In genomic region chr10:50622497-50623298, GRCh38 we compare ENCODE assay signal across 8 cellular contexts. TPM values are rescaled to one million over a fixed set of nuclear protein-coding genes. Genes with fewer than 3 reads are reported as not detected.
DNase-seq lines count a peak whose midpoint lies in the region; ATAC-seq lines count a peak whose summit lies in the region.

No MANE protein-coding gene starts in this region.

- no peak for ATAC-seq in activated naive CD8-positive, alpha-beta T cell treated with anti-CD3 and anti-CD28 coated beads, Interleukin-2, amount 50 U/mL, for 24 hours
- ATAC-seq in Right ventricle myocardium inferior, result no peak
- ATAC-seq in HG03025 (IDR thresholded peaks at IDR 0.05; ENCODE audit: low FRiP score, unreplicated experiment), result no peak

- H3K27ac Mint-ChIP-seq in activated naive CD8-positive, alpha-beta T cell treated with anti-CD3 and anti-CD28 coated beads, Interleukin-2, amount 50 U/mL, for 24 hours, result peak overlapping the region; percentile 90

- DNase-seq in NCI-H345 (lab: John Stamatoyannopoulos, UW), result peak; percentile 15
- no peak for DNase-seq in NCI-H345 treated with DMSO at 0.1 percent for 48 hours (lab: John Stamatoyannopoulos, UW; ENCODE audit: unreplicated experiment)
- DNase-seq in RKO (ENCODE audit: low spot score), result peak; percentile 47
- DNase-seq in activated naive CD8-positive, alpha-beta T cell treated with anti-CD3 and anti-CD28 coated beads, Interleukin-2, amount 50 U/mL, for 24 hours, result peak; percentile 38
- peak; percentile 80 for DNase-seq in Right ventricle myocardium inferior (ENCODE audit: missing footprints)
- DNase-seq in nucleus accumbens (lab: John Stamatoyannopoulos, UW), result peak in 33 of 56 donors; percentile 10 to 77 (median 51)
- DNase-seq in NCI-H1048 (lab: John Stamatoyannopoulos, UW), result no peak

- H3K4me1 Mint-ChIP-seq in activated naive CD8-positive, alpha-beta T cell treated with anti-CD3 and anti-CD28 coated beads, Interleukin-2, amount 50 U/mL, for 24 hours, result peaks cover 58% of the 10 kb centered on the region

- H3K36me3 Mint-ChIP-seq in activated naive CD8-positive, alpha-beta T cell treated with anti-CD3 and anti-CD28 coated beads, Interleukin-2, amount 50 U/mL, for 24 hours (ENCODE audit: low read depth), result no peaks in the 10 kb centered on the region

- no peaks in the 10 kb centered on the region for H3K27me3 Mint-ChIP-seq in activated naive CD8-positive, alpha-beta T cell treated with anti-CD3 and anti-CD28 coated beads, Interleukin-2, amount 50 U/mL, for 24 hours

- intact Hi-C loops in Right ventricle myocardium inferior (cut with DNase I), result loop anchor here (2.0 kb wide), 2 partner anchors 18 to 68 kb away; no protein-coding TSS in a partner anchor

- no peaks in the 10 kb centered on the region for H3K9me3 Mint-ChIP-seq in activated naive CD8-positive, alpha-beta T cell treated with anti-CD3 and anti-CD28 coated beads, Interleukin-2, amount 50 U/mL, for 24 hours

- H3K4me3 Mint-ChIP-seq in activated naive CD8-positive, alpha-beta T cell treated with anti-CD3 and anti-CD28 coated beads, Interleukin-2, amount 50 U/mL, for 24 hours, result peak overlapping the region; percentile 89

RNA-seq across cellular contexts. Expression of gene SGMS1, which starts 1.1 kb away (rescaled TPM):
- total RNA-seq in Right ventricle myocardium inferior, result 23.1 TPM

Comparison
In these comparisons a context has a peak if more than half of its experiments do, and no peak if none do; other contexts are left out.
1. DNase-seq: peak in NCI-H345 (single experiment), RKO (single experiment), activated naive CD8-positive, alpha-beta T cell treated with anti-CD3 and anti-CD28 coated beads, Interleukin-2, amount 50 U/mL, for 24 hours (single experiment), Right ventricle myocardium inferior (single experiment) and nucleus accumbens (33 of 56); none in NCI-H345 treated with DMSO at 0.1 percent for 48 hours (single experiment) and NCI-H1048 (single experiment).